ENCODE assay signal across 8 cellular contexts in the genomic region with DNA sequence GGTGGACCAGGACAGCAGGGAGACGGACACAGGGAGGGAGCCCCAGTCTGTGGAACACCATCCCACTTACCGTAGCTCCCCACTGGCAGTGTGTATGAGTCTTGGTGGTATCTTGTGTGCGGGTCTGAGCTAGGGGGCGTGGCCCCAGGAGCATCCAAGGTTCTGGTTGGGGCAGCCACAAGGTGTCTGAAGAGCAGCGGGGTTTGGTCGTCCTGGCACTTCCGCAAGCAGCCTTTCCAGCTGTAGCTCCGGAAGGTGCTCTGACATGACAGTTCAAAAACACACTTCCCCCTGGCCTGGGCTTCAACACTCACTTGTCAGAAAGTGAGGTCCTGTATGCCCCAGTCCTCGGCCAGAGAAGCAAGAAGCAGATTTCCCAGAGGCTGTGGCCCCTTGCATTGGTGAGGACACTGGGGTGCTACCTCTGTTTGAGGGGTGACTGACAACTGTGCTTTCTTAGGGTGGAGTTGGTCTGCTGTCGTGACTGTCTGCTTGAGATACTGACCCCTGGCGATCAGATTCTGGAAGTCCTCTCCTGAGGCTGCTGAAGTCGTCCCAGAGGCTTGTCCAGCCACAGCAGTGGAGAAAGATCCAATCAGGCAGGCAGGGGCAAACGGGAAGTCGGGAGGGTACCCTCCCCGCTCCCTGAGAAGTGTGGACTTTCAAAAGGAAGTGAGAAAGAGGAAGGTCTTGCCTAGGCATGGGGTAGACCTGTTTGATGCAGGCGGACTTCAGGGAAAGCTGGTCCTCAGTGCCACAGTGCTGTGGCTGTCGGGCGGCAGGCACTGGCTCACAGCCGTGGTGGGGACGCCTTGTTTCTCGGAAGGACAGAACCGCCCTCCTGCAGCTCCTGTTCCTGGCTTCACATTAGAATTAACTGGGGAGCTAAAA. TPM values are rescaled to one million over a fixed set of nuclear protein-coding genes. Genes with fewer than 3 reads are reported as not detected.
DNase-seq lines count a peak whose midpoint lies in the region; ATAC-seq, FAIRE-seq and TF ChIP-seq lines count a peak whose summit lies in the region.

No MANE protein-coding gene starts in this region.

- TF ChIP-seq CTCF in A673 (conservative IDR thresholded peaks at IDR 0.05; ENCODE audit: low read depth, low read length) (peak; percentile 57), prostate gland (IDR thresholded peaks at IDR 0.05) (peak in 3 of 4 experiments; percentile 50 to 65 (median 61))

- H3K4me1 ChIP-seq in A673 (ENCODE audit: insufficient read depth, low read length, poor library complexity, severe bottlenecking), result no peaks in the 10 kb centered on the region
- H3K4me1 ChIP-seq in prostate gland (replicated peaks), result no peaks in the 10 kb centered on the region

- H3K27ac ChIP-seq in A673 (ENCODE audit: low read depth, low read length, poor library complexity, severe bottlenecking), result no peak overlapping the region
- peak overlapping the region; percentile 65 for H3K27ac ChIP-seq in adipose tissue (ENCODE audit: low read depth, low read length)
- H3K27ac ChIP-seq in prostate gland, result no peak overlapping the region

- intact Hi-C loops in A673 (cut with micrococcal nuclease; ENCODE audit: unreplicated experiment) (no loop called here), left ventricle myocardium superior (cut with micrococcal nuclease) (no loop called here), prostate gland (cut with DNase I) (loop anchor here (2.0 kb wide), 1 partner anchor 43 kb away; no protein-coding TSS in a partner anchor)

- H3K36me3 ChIP-seq in A673 (ENCODE audit: insufficient read depth, low read length, poor library complexity, severe bottlenecking) (no peaks in the 10 kb centered on the region), prostate gland (no peaks in the 10 kb centered on the region)

- CTCF ChIA-PET in A673 (lab: Charles Lee), result interaction anchor here (0.6 kb wide), 1 partner anchor 28 kb away, joined by 4 read pairs; no protein-coding TSS in a partner anchor

- H3K9me3 ChIP-seq in A673 (ENCODE audit: low read depth, low read length, poor library complexity, severe bottlenecking) (no peaks in the 10 kb centered on the region), prostate gland (no peaks in the 10 kb centered on the region)

- TF ChIP-seq POLR2A in GM15510 (IDR thresholded peaks at IDR 0.05; ENCODE audit: borderline replicate concordance, extremely low read depth, insufficient read length) (peak; percentile 24), prostate gland (IDR thresholded peaks at IDR 0.05) (no peak), H54 (IDR thresholded peaks at IDR 0.05; ENCODE audit: low read depth, low read length) (no peak)

- BruUV-seq in A673 (replicated peaks; lab: Mats Ljungman, UMichigan), result no TSS peak

- no peak for FAIRE-seq in H54 (lab: Jason Lieb, UNC)

- no peaks in the 10 kb centered on the region for H3K27me3 ChIP-seq in A673 (replicated peaks; ENCODE audit: insufficient read depth, low read depth, low read length, poor library complexity)
- no peaks in the 10 kb centered on the region for H3K27me3 ChIP-seq in prostate gland (replicated peaks; ENCODE audit: insufficient read depth)

- peak; percentile 76 for ATAC-seq in HG02763 (IDR thresholded peaks at IDR 0.05; ENCODE audit: unreplicated experiment)
- peak; percentile 81 for ATAC-seq in left ventricle myocardium superior

- DNase-seq in A673 (ENCODE audit: low spot score) (no peak), NOMO-1 treated with DMSO at 0.1 percent for 48 hours (lab: John Stamatoyannopoulos, UW; ENCODE audit: unreplicated experiment) (peak; percentile 88), left ventricle myocardium superior (peak; percentile 61), prostate gland (ENCODE audit: low spot score) (peak; percentile 55), H54 (ENCODE audit: insufficient read length, low spot score) (no peak)

- POLR2A ChIA-PET in A673 (lab: Charles Lee; ENCODE audit: low non-redundant PET), result no interaction called here

- H3K4me3 ChIP-seq in A673 (ENCODE audit: low read depth, low read length, poor library complexity, severe bottlenecking), result no peak overlapping the region
- no peak overlapping the region for H3K4me3 ChIP-seq in prostate gland

- 21 to 30% (median 30%) methylated on average over 22 of the region's 22 CpGs for WGBS in adipose tissue, 3 donors
- 32% methylated on average over 22 of the region's 22 CpGs for WGBS in prostate gland

RNA-seq across cellular contexts. Expression of a gene that starts 51.4 kb away (rescaled TPM):
- total RNA-seq in A673 (2021) (42.8 and 53.0 TPM in 2 replicates), left ventricle myocardium superior (30.8 TPM), prostate gland (10 to 100 TPM; 24.3 to 52.7 TPM)
- 100 to 1,000 TPM in 2 of 3 donors, 10 to 100 TPM in 1; 54.6 to 594 (median 123) TPM for polyA plus RNA-seq in adipose tissue

Comparison
In these comparisons a context has a peak if more than half of its experiments do, and no peak if none do; other contexts are left out.
1. DNase-seq: peak in NOMO-1 treated with DMSO at 0.1 percent for 48 hours (single experiment), left ventricle myocardium superior (single experiment) and prostate gland (single experiment); none in A673 (single experiment) and H54 (single experiment).